1 cellular context compared by ENCODE assay signal in the genomic region with DNA sequence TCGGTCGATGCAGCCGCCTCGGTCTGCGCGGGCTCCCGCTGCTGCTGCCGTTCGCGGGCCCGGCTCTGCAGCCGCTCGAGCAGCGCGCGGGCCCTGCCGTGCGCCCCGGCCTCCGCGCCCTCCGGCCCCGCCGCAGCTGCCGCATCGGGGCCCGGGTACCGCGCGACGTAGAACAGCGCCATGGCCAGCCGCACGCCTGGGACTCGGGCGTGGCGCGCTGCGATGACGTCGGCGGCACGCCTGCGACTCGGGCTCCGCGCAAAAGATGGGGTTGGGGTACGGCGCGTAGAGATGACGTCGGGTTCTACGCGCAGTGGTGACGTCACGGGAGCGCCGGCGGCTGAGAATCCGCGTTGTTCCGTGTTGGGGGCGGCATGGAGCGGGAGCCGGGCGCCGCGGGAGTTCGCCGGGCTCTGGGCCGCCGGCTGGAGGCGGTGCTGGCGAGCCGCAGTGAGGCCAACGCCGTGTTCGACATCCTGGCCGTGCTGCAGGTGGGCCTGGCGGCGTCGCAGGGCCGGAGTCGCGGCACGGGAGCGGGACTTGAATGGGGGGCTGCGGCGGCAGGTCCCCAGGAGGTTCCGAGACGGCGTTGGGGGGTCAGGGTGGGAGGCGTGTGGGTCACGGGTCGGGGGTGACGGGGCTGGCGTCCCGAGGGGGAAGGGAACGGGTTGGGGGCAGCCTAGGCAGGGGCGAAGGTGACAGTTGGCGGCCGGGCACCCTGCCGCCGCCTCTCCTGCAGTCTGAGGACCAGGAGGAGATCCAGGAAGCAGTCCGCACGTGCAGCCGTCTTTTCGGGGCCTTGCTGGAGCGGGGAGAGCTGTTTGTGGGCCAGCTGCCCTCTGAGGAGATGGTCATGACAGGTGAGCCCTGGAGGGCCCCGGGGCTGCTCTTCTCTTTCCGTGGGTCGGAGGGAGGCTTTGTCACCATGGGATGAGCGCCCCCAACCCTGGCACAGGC.
TF ChIP-seq lines count a peak whose summit lies in the region.

Gene DDX51, minus strand, starts transcription at position 205 of the 957 bp plus-strand sequence. Its CDS starts 23 bp downstream, at position 182.
Gene NOC4L, plus strand, starts transcription at position 343 of the 957 bp plus-strand sequence. Its CDS starts 32 bp downstream, at position 375.

TF ChIP-seq in IMR-90, 13 proteins besides CTCF, POLR2A, EP300 and RAD21 (continued from another document):
- TF ChIP-seq, protein P1, sequence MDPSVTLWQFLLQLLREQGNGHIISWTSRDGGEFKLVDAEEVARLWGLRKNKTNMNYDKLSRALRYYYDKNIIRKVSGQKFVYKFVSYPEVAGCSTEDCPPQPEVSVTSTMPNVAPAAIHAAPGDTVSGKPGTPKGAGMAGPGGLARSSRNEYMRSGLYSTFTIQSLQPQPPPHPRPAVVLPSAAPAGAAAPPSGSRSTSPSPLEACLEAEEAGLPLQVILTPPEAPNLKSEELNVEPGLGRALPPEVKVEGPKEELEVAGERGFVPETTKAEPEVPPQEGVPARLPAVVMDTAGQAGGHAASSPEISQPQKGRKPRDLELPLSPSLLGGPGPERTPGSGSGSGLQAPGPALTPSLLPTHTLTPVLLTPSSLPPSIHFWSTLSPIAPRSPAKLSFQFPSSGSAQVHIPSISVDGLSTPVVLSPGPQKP (IDR thresholded peaks at IDR 0.05; ENCODE audit: borderline replicate concordance, low read depth, low read length) = no peak
- TF ChIP-seq MXI1 (IDR thresholded peaks at IDR 0.05; ENCODE audit: borderline replicate concordance, low read depth, low read length) (peak; percentile 100), SMC3 (IDR thresholded peaks at IDR 0.05; ENCODE audit: low read depth, low read length) (no peak; the same call in 1 of the 2 replicates), FOS (IDR thresholded peaks at IDR 0.05; ENCODE audit: low read depth, low read length) (peak; percentile 28; the same call in 1 of the 2 replicates)
